Comparison of ENCODE assay signal across 16 cellular contexts in genomic region chr1:67464058-67464457, GRCh38. TPM values are rescaled to one million over a fixed set of nuclear protein-coding genes. Genes with fewer than 3 reads are reported as not detected.
DNase-seq lines count a peak whose midpoint lies in the region; ATAC-seq and TF ChIP-seq lines count a peak whose summit lies in the region.
"Had no signal": no experiment of that assay in that cellular context is flagged by ENCODE, and none has a peak within 500 bp of the region (broad histone marks: within the 10 kb centered on the region; RNA-seq: fewer than 3 reads in every experiment).

No MANE protein-coding gene starts in this region.

- DNase-seq in heart right ventricle = no peak
- no peak for DNase-seq in right cardiac atrium
- no peak for DNase-seq in chondrocyte (ENCODE audit: low spot score)
- DNase-seq in psoas muscle = no peak
- DNase-seq in endodermal cell = no peak
- DNase-seq in PC-9 = no peak
- DNase-seq: Calu3; CD8-positive, alpha-beta memory T cell; GOT3; Karpas-422; MV-4-11; NCI-H226 had no signal

- H3K36me3 Mint-ChIP-seq in chondrocyte (ENCODE audit: low read depth) = no peaks in the 10 kb centered on the region
- no peaks in the 10 kb centered on the region for H3K36me3 Mint-ChIP-seq in endodermal cell (ENCODE audit: low read depth)
- H3K36me3 Mint-ChIP-seq: IgD-negative memory B cell had no signal

- no peak overlapping the region for H3K4me3 ChIP-seq in heart right ventricle
- H3K4me3 ChIP-seq in right cardiac atrium (ENCODE audit: low read length) = no peak overlapping the region
- no peak overlapping the region for H3K4me3 ChIP-seq in psoas muscle
- no peak overlapping the region for H3K4me3 ChIP-seq in endodermal cell (ENCODE audit: low read length)
- no peak overlapping the region for H3K4me3 ChIP-seq in PC-9
- H3K4me3 ChIP-seq: SJCRH30 had no signal

- ATAC-seq in heart right ventricle (no peak), right cardiac atrium (no peak), psoas muscle (no peak), HG03460 (IDR thresholded peaks at IDR 0.05; ENCODE audit: unreplicated experiment) (no peak)

- H3K27me3 Mint-ChIP-seq in chondrocyte (ENCODE audit: low read depth) (no peaks in the 10 kb centered on the region), endodermal cell (ENCODE audit: insufficient read depth) (peaks cover 50% of the 10 kb centered on the region)
- H3K27me3 Mint-ChIP-seq: IgD-negative memory B cell had no signal

- CTCF ChIA-PET in PC-9 (lab: Charles Lee) = no interaction called here

- H3K9ac ChIP-seq in endodermal cell (ENCODE audit: extremely low read depth, low read length, poor library complexity, severe bottlenecking) = no peak overlapping the region

- H3K4me1 ChIP-seq in heart right ventricle (peaks cover 5 to 59% (median 28%) of the 10 kb centered on the region in 9 donors), right cardiac atrium (ENCODE audit: control insufficient read depth, insufficient read depth, low read length) (peaks cover 5% of the 10 kb centered on the region), psoas muscle (peaks cover 68% of the 10 kb centered on the region), endodermal cell (ENCODE audit: control insufficient read depth, insufficient read depth, low read length) (peaks cover 7% of the 10 kb centered on the region), PC-9 (replicated peaks; ENCODE audit: insufficient read depth) (peaks cover 15% of the 10 kb centered on the region)

- H3F3A ChIP-seq in PC-9 (ENCODE audit: insufficient read depth, low read depth) = no peaks in the 10 kb centered on the region

- intact Hi-C loops in heart right ventricle (cut with DNase I) = no loop called here
- intact Hi-C loops in right cardiac atrium (cut with DNase I) = loop anchor here in 1 of 4 donors (10.0 kb wide), 1 partner anchor 69 kb away; no protein-coding TSS in a partner anchor
- intact Hi-C loops in psoas muscle (cut with DNase I) = no loop called here
- intact Hi-C loops in PC-9 (cut with micrococcal nuclease; ENCODE audit: unreplicated experiment) = no loop called here

- no peaks in the 10 kb centered on the region for H3K9me2 ChIP-seq in PC-9 (ENCODE audit: insufficient read depth)

- H4K20me1 ChIP-seq in PC-9 (ENCODE audit: insufficient read depth) = no peaks in the 10 kb centered on the region

- peaks cover 64% of the 10 kb centered on the region for H3K4me1 Mint-ChIP-seq in chondrocyte (ENCODE audit: low read depth)
- peaks cover 33% of the 10 kb centered on the region for H3K4me1 Mint-ChIP-seq in endodermal cell
- H3K4me1 Mint-ChIP-seq: CD8-positive, alpha-beta memory T cell; IgD-negative memory B cell had no signal

- H3K27ac ChIP-seq in heart right ventricle = peak overlapping the region in 6 of 10 donors; percentile 2 to 83 (median 65)
- H3K27ac ChIP-seq in right cardiac atrium (ENCODE audit: low read length) = no peak overlapping the region
- H3K27ac ChIP-seq in psoas muscle = peak overlapping the region; percentile 81
- no peak overlapping the region for H3K27ac ChIP-seq in endodermal cell (ENCODE audit: low read depth, low read length)
- no peak overlapping the region for H3K27ac ChIP-seq in PC-9
- H3K27ac ChIP-seq: C4-2B, SJCRH30 had no signal

- H3K4me3 Mint-ChIP-seq in chondrocyte (ENCODE audit: unreplicated experiment) = no peak overlapping the region
- no peak overlapping the region for H3K4me3 Mint-ChIP-seq in endodermal cell
- H3K4me3 Mint-ChIP-seq: CD8-positive, alpha-beta memory T cell; IgD-negative memory B cell had no signal

- no TSS peak for BruUV-seq in PC-9 (replicated peaks; lab: Mats Ljungman, UMichigan)

- H3K27ac Mint-ChIP-seq in chondrocyte (ENCODE audit: unreplicated experiment) = peak overlapping the region; percentile 92
- no peak overlapping the region for H3K27ac Mint-ChIP-seq in endodermal cell
- H3K27ac Mint-ChIP-seq: IgD-negative memory B cell had no signal

- H3K79me2 ChIP-seq in PC-9 (ENCODE audit: low read depth) = no peaks in the 10 kb centered on the region

- no peak overlapping the region for H3K4me2 ChIP-seq in PC-9

- no peaks in the 10 kb centered on the region for H3K36me3 ChIP-seq in heart right ventricle
- H3K36me3 ChIP-seq in psoas muscle (ENCODE audit: insufficient read depth in 1 of 2, low read depth in 1 of 2) = no peaks in the 10 kb centered on the region
- H3K36me3 ChIP-seq in endodermal cell (ENCODE audit: control insufficient read depth, insufficient read depth, low read length) = no peaks in the 10 kb centered on the region
- no peaks in the 10 kb centered on the region for H3K36me3 ChIP-seq in PC-9 (ENCODE audit: low read depth)
- H3K36me3 ChIP-seq: SJCRH30 had no signal

- H3K9me3 ChIP-seq in heart right ventricle (no peaks in the 10 kb centered on the region), right cardiac atrium (ENCODE audit: control insufficient read depth, low read length) (no peaks in the 10 kb centered on the region), psoas muscle (no peaks in the 10 kb centered on the region), endodermal cell (ENCODE audit: control insufficient read depth, low read length) (no peaks in the 10 kb centered on the region), PC-9 (ENCODE audit: insufficient read depth, low read depth) (no peaks in the 10 kb centered on the region)
- H3K9me3 ChIP-seq: SJCRH30 had no signal

- POLR2A ChIA-PET in PC-9 (lab: Charles Lee; ENCODE audit: unreplicated experiment) = no interaction called here

- 94 to 95% methylated on average over 2 of the region's 2 CpGs for WGBS in heart right ventricle, 2 donors
- 94% methylated on average over 2 of the region's 2 CpGs for WGBS in right cardiac atrium
- WGBS in psoas muscle, 3 donors = 84 to 90% (median 85%) methylated on average over 2 of the region's 2 CpGs
- WGBS in endodermal cell (ENCODE audit: insufficient coverage in 1 of 2, insufficient read length in 1 of 2), 2 experiments = 79 to 91% methylated on average over 2 of the region's 2 CpGs

- no peak overlapping the region for H2AFZ ChIP-seq in PC-9

- H3K27me3 ChIP-seq in heart right ventricle (no peaks in the 10 kb centered on the region), right cardiac atrium (ENCODE audit: control insufficient read depth, insufficient read depth) (no peaks in the 10 kb centered on the region), psoas muscle (ENCODE audit: insufficient read depth in 3 of 3, low read length in 2 of 3) (no peaks in the 10 kb centered on the region), endodermal cell (ENCODE audit: control insufficient read depth, insufficient read depth, low read length, poor library complexity, severe bottlenecking) (peaks cover 29% of the 10 kb centered on the region), PC-9 (ENCODE audit: insufficient read depth, low read depth) (no peaks in the 10 kb centered on the region)
- H3K27me3 ChIP-seq: SJCRH30 had no signal

- TF ChIP-seq CTCF in heart right ventricle (IDR thresholded peaks at IDR 0.05) = no peak
- TF ChIP-seq CTCF in chondrocyte (IDR thresholded peaks at IDR 0.05) = no peak
- no peak for TF ChIP-seq CTCF in psoas muscle (IDR thresholded peaks at IDR 0.05)
- no peak for TF ChIP-seq CTCF in endodermal cell (conservative IDR thresholded peaks at IDR 0.05)
- no peak for TF ChIP-seq CTCF in PC-9 (conservative IDR thresholded peaks at IDR 0.05)

- H3K9me3 Mint-ChIP-seq in chondrocyte (ENCODE audit: low read depth) = no peaks in the 10 kb centered on the region
- H3K9me3 Mint-ChIP-seq in endodermal cell = no peaks in the 10 kb centered on the region
- H3K9me3 Mint-ChIP-seq: CD8-positive, alpha-beta memory T cell; IgD-negative memory B cell had no signal

RNA-seq across cellular contexts. Expression of gene SERBP1, which starts 33.9 kb away (rescaled TPM):
- 100 to 1,000 TPM; 121 to 153 (median 142) TPM for total RNA-seq in heart right ventricle
- polyA plus RNA-seq in heart right ventricle = 100 to 1,000 TPM in 1 of 2 donors, 10 to 100 TPM in 1; 58.3 to 121 TPM
- total RNA-seq in right cardiac atrium = 100 to 1,000 TPM; 108 to 122 (median 114) TPM
- polyA plus RNA-seq in right cardiac atrium = 77.0 TPM
- 143 to 175 TPM (median 145 TPM) in 3 replicates for total RNA-seq in chondrocyte
- total RNA-seq in psoas muscle = 100 to 1,000 TPM; 197 to 289 (median 216) TPM
- 100 to 1,000 TPM; 189 to 299 (median 277) TPM for polyA plus RNA-seq in psoas muscle
- 100 to 1,000 TPM; 312 to 331 TPM for total RNA-seq in endodermal cell
- polyA plus RNA-seq in endodermal cell (2013, experiment 1 of 2) = 328 TPM
- 302 TPM for polyA plus RNA-seq in endodermal cell (2013, experiment 2 of 2)
- 312 and 339 TPM in 2 replicates for total RNA-seq in PC-9 (2021)

Comparison
In these comparisons a context has a peak if more than half of its experiments do, and no peak if none do; other contexts are left out.
1. H3K27ac ChIP-seq: peak in heart right ventricle (6 of 10) and psoas muscle (single experiment); none in right cardiac atrium (single experiment), endodermal cell (single experiment) and PC-9 (single experiment).